In genomic region chr19:56594783-56595547, GRCh38 we compare ENCODE assay signal across 8 cellular contexts. TPM values are rescaled to one million over a fixed set of nuclear protein-coding genes. Genes with fewer than 3 reads are reported as not detected.
DNase-seq lines count a peak whose midpoint lies in the region; ATAC-seq and TF ChIP-seq lines count a peak whose summit lies in the region.

TSS of gene ZNF71 (plus strand) at chr19:56595302. CDS start at chr19:56601559, 6,257 bp downstream.

- H3F3A ChIP-seq in GM23338 (replicated peaks; ENCODE audit: low read depth): no peaks in the 10 kb centered on the region
- no peaks in the 10 kb centered on the region for H3F3A ChIP-seq in Loucy (ENCODE audit: low read depth)

- H3K9ac ChIP-seq in Loucy (ENCODE audit: low read depth, low read length, poor library complexity, severe bottlenecking) (peak within 1 kb of the TSS; percentile 91), subcutaneous abdominal adipose tissue (ENCODE audit: low read length in 5 of 5) (peak within 1 kb of the TSS; percentile 82 to 100 (median 97))

- peak within 1 kb of the TSS; percentile 78 for H3K27ac Mint-ChIP-seq in GM23338
- H3K27ac Mint-ChIP-seq in activated naive CD4-positive, alpha-beta T cell treated with anti-CD3 and anti-CD28 coated beads for 36 hours: peak within 1 kb of the TSS; percentile 52

- TF ChIP-seq CTCF in GM23338 (conservative IDR thresholded peaks at IDR 0.05; ENCODE audit: low read depth in 2 of 2) (no peak), Loucy (conservative IDR thresholded peaks at IDR 0.05; ENCODE audit: low read length) (no peak), neutrophil (IDR thresholded peaks at IDR 0.05) (no peak)

- H3K4me3 ChIP-seq in GM23338: peak within 1 kb of the TSS; percentile 92
- H3K4me3 ChIP-seq in Loucy (ENCODE audit: low read length, poor library complexity, severe bottlenecking): peak within 1 kb of the TSS; percentile 97
- peak within 1 kb of the TSS; percentile 69 to 74 for H3K4me3 ChIP-seq in neutrophil (ENCODE audit: low read depth in 1 of 2, low read length in 1 of 2)
- H3K4me3 ChIP-seq in subcutaneous abdominal adipose tissue (ENCODE audit: low read depth in 1 of 5, low read length in 5 of 5): peak within 1 kb of the TSS; percentile 94 to 100 (median 99)

- H3K4me1 ChIP-seq in GM23338 (ENCODE audit: insufficient read depth): 0 out of 2 replicates have a peak, but pooled peaks cover 3% of the 10 kb centered on the region
- H3K4me1 ChIP-seq in Loucy (ENCODE audit: insufficient read depth, low read length, poor library complexity, severe bottlenecking): peaks cover 27% of the 10 kb centered on the region
- peaks cover 13 to 14% of the 10 kb centered on the region in 2 experiments for H3K4me1 ChIP-seq in neutrophil (ENCODE audit: control insufficient read depth in 1 of 2, insufficient read depth in 1 of 2, low read depth in 1 of 2, low read length in 1 of 2)
- peaks cover 6 to 26% (median 19%) of the 10 kb centered on the region in 5 donors for H3K4me1 ChIP-seq in subcutaneous abdominal adipose tissue (ENCODE audit: control insufficient read depth in 5 of 5, insufficient read depth in 5 of 5, low read length in 5 of 5)

- H3K79me2 ChIP-seq in GM23338 (replicated peaks; ENCODE audit: insufficient read depth) (peaks cover 33% of the 10 kb centered on the region), Loucy (ENCODE audit: insufficient read depth, low read length) (peaks cover 42% of the 10 kb centered on the region)

- peaks cover 12% of the 10 kb centered on the region for H3K4me1 Mint-ChIP-seq in GM23338
- H3K4me1 Mint-ChIP-seq in activated naive CD4-positive, alpha-beta T cell treated with anti-CD3 and anti-CD28 coated beads for 36 hours (ENCODE audit: low read depth): peaks cover 21% of the 10 kb centered on the region

- CTCF ChIA-PET in activated naive CD4-positive, alpha-beta T cell treated with anti-CD3 and anti-CD28 coated beads for 36 hours (lab: Charles Lee): no interaction called here

- peak; percentile 97 for ATAC-seq in GM23338

- peaks cover 8% of the 10 kb centered on the region for H3K27me3 Mint-ChIP-seq in GM23338 (ENCODE audit: insufficient read depth, low read depth, poor library complexity)
- H3K27me3 Mint-ChIP-seq in activated naive CD4-positive, alpha-beta T cell treated with anti-CD3 and anti-CD28 coated beads for 36 hours (ENCODE audit: low read depth): no peaks in the 10 kb centered on the region

- H3K9me3 ChIP-seq in Loucy (ENCODE audit: insufficient read depth, low read depth, low read length): 0 out of 2 replicates have a peak, but pooled peaks cover under 1% of the 10 kb centered on the region
- H3K9me3 ChIP-seq in neutrophil: no peaks in the 10 kb centered on the region
- H3K9me3 ChIP-seq in subcutaneous abdominal adipose tissue (ENCODE audit: control insufficient read depth in 5 of 5, low read length in 5 of 5): peaks cover 0 to 12% (median under 1%) of the 10 kb centered on the region in 5 donors

- in situ Hi-C loops in SK-MEL-5 (cut with HindIII; ENCODE audit: low pct_unique_long_range_greater_than_20kb, low sequenced_read_pairs): no loop called here

- H4K20me1 ChIP-seq in GM23338 (replicated peaks; ENCODE audit: insufficient read depth) (no peaks in the 10 kb centered on the region), Loucy (ENCODE audit: insufficient read depth, low read length, poor library complexity, severe bottlenecking) (peaks cover 6% of the 10 kb centered on the region)

- H3K27me3 ChIP-seq in GM23338 (ENCODE audit: insufficient read depth): no peaks in the 10 kb centered on the region
- H3K27me3 ChIP-seq in Loucy (ENCODE audit: insufficient read depth, low read length, poor library complexity, severe bottlenecking): no peaks in the 10 kb centered on the region
- H3K27me3 ChIP-seq in neutrophil: no peaks in the 10 kb centered on the region
- H3K27me3 ChIP-seq in subcutaneous abdominal adipose tissue (ENCODE audit: control insufficient read depth in 5 of 5, insufficient read depth in 4 of 5, low read length in 5 of 5): no peaks in the 10 kb centered on the region

- H3K4me3 Mint-ChIP-seq in GM23338: peak within 1 kb of the TSS; percentile 93
- peak within 1 kb of the TSS; percentile 92 for H3K4me3 Mint-ChIP-seq in activated naive CD4-positive, alpha-beta T cell treated with anti-CD3 and anti-CD28 coated beads for 36 hours

- H3K4me2 ChIP-seq in GM23338 (peak within 1 kb of the TSS; percentile 85), Loucy (ENCODE audit: low read depth, low read length, poor library complexity, severe bottlenecking) (peak within 1 kb of the TSS; percentile 78)

- H3K36me3 Mint-ChIP-seq in GM23338 (ENCODE audit: low read depth): peaks cover 27% of the 10 kb centered on the region
- peaks cover 32% of the 10 kb centered on the region for H3K36me3 Mint-ChIP-seq in activated naive CD4-positive, alpha-beta T cell treated with anti-CD3 and anti-CD28 coated beads for 36 hours (ENCODE audit: low read depth)

- no peak within 1 kb of the TSS for H3K27ac ChIP-seq in GM23338 (ENCODE audit: low read depth)
- H3K27ac ChIP-seq in neutrophil: peak within 1 kb of the TSS; percentile 54
- peak within 1 kb of the TSS; percentile 48 for H3K27ac ChIP-seq in subcutaneous abdominal adipose tissue (ENCODE audit: low read depth, low read length)

- H3K9me3 Mint-ChIP-seq in GM23338: peaks cover 42% of the 10 kb centered on the region
- H3K9me3 Mint-ChIP-seq in activated naive CD4-positive, alpha-beta T cell treated with anti-CD3 and anti-CD28 coated beads for 36 hours: peaks cover 38% of the 10 kb centered on the region

- intact Hi-C loops in activated naive CD4-positive, alpha-beta T cell treated with anti-CD3 and anti-CD28 coated beads for 36 hours (cut with micrococcal nuclease): loop anchor here (1.0 to 5.0 kb wide), 3 partner anchors 28 to 202 kb away; partner anchors contain the start of genes ZFP28, ZNF470 and ZNF582

- no peaks in the 10 kb centered on the region for H3K36me3 ChIP-seq in GM23338 (ENCODE audit: insufficient read depth)
- no peaks in the 10 kb centered on the region for H3K36me3 ChIP-seq in Loucy (ENCODE audit: insufficient read depth, low read length)
- H3K36me3 ChIP-seq in neutrophil: no peaks in the 10 kb centered on the region
- H3K36me3 ChIP-seq in subcutaneous abdominal adipose tissue (ENCODE audit: control insufficient read depth in 5 of 5, insufficient read depth in 5 of 5, low read length in 5 of 5): peaks cover 0 to 3% (median 2%) of the 10 kb centered on the region in 5 donors

- peak within 1 kb of the TSS; percentile 98 for H2AFZ ChIP-seq in GM23338
- H2AFZ ChIP-seq in Loucy (ENCODE audit: low read length): peak within 1 kb of the TSS; percentile 99

- DNase-seq in DMS79 (lab: John Stamatoyannopoulos, UW) (peak; percentile 79), GM23338 (ENCODE audit: low spot score) (peak; percentile 95), SK-MEL-5 (ENCODE audit: low read depth, low spot score) (peak; percentile 80), germinal center (ENCODE audit: low spot score) (peak; percentile 95)
- DNase-seq in activated naive CD4-positive, alpha-beta T cell treated with anti-CD3 and anti-CD28 coated beads for 36 hours: peak; percentile 91

- H3K9me2 ChIP-seq in GM23338 (ENCODE audit: insufficient read depth) (no peaks in the 10 kb centered on the region), Loucy (replicated peaks; ENCODE audit: low read depth, low read length) (no peaks in the 10 kb centered on the region)

TF ChIP-seq in GM23338, 12 proteins besides CTCF, POLR2A, EP300 and RAD21 (continues in another document):
- TF ChIP-seq EZH2phosphoT487 (IDR thresholded peaks at IDR 0.05; ENCODE audit: unreplicated experiment) (no peak), STAT1 (IDR thresholded peaks at IDR 0.05; ENCODE audit: unreplicated experiment) (peak; percentile 9), POLR2AphosphoS5 (IDR thresholded peaks at IDR 0.05; ENCODE audit: low read depth) (peak; percentile 76), REST (IDR thresholded peaks at IDR 0.05; ENCODE audit: unreplicated experiment) (no peak), JUNB (IDR thresholded peaks at IDR 0.05; ENCODE audit: unreplicated experiment) (no peak), ZNF114 (CRISPR knock-in tag; IDR thresholded peaks at IDR 0.05) (no peak), ZNF331 (CRISPR knock-in tag; IDR thresholded peaks at IDR 0.05; ENCODE audit: low read depth) (no peak), EZH2 (IDR thresholded peaks at IDR 0.05; ENCODE audit: low read depth, unreplicated experiment) (no peak), CREB1 (CRISPR knock-in tag; IDR thresholded peaks at IDR 0.05; ENCODE audit: low read depth) (no peak)

RNA-seq across cellular contexts. Expression of gene ZNF71, which starts in this region (rescaled TPM):
- 13.2 and 13.9 TPM in 2 replicates for total RNA-seq in GM23338 (2014; rRNA removed; shearing (Covaris generic))
- polyA plus RNA-seq in GM23338 (2016; fragmentation: Nextera tagmentation; extraction: Ambion mirVana): 4.7 and 5.9 TPM in 2 replicates
- 5.8 and 8.8 TPM in 2 replicates for total RNA-seq in SK-MEL-5 (2014; rRNA removed; shearing (Covaris generic))
- 5.5 and 6.2 TPM in 2 replicates for polyA plus RNA-seq in SK-MEL-5 (2015; cell fraction: cytosol; rRNA removed)
- 3.5 and 4.1 TPM in 2 replicates for polyA plus RNA-seq in SK-MEL-5 (2015; cell fraction: nucleus; rRNA removed)
- 1 to 10 TPM; 2.5 to 3.0 TPM for total RNA-seq in activated naive CD4-positive, alpha-beta T cell treated with anti-CD3 and anti-CD28 coated beads for 36 hours
